ENCODE assay signal across 12 cellular contexts in genomic region chr11:68542617-68543016, GRCh38.
DNase-seq lines count a peak whose midpoint lies in the region; ATAC-seq and TF ChIP-seq lines count a peak whose summit lies in the region.
"Had no signal": no experiment of that assay in that cellular context is flagged by ENCODE, and none has a peak within 500 bp of the region (broad histone marks: within the 10 kb centered on the region; RNA-seq: fewer than 3 reads in every experiment).

No MANE protein-coding gene starts in this region.

- no peak overlapping the region for H3K4me2 ChIP-seq in H9 (ENCODE audit: insufficient read depth, insufficient read length, low read length)
- H3K4me2 ChIP-seq: KMS-11 had no signal

- H2BK20ac ChIP-seq in H9 (ENCODE audit: low read depth, low read length, poor library complexity, severe bottlenecking): no peak overlapping the region

- no peak overlapping the region for H3K4me3 ChIP-seq in epithelial cell of esophagus (ENCODE audit: low read length)

- H3K27me3 Mint-ChIP-seq in H9 (ENCODE audit: low read depth): no peaks in the 10 kb centered on the region

- no peak overlapping the region for H4K91ac ChIP-seq in H9 (ENCODE audit: insufficient read length, low read depth, low read length)

- no peak overlapping the region for H3K4me3 Mint-ChIP-seq in H9
- H3K4me3 Mint-ChIP-seq: brain had no signal

- H3K9ac ChIP-seq in H9 (ENCODE audit: extremely low read depth, insufficient read length, low read length): no peak overlapping the region
- H3K9ac ChIP-seq: KMS-11 had no signal

- H3K27ac ChIP-seq in H9 (ENCODE audit: insufficient read length, low read depth, low read length): no peak overlapping the region
- H3K27ac ChIP-seq: KMS-11 had no signal

- H2AFZ ChIP-seq in H9 (ENCODE audit: low read length): no peak overlapping the region

- peaks cover 8% of the 10 kb centered on the region; the same call in 1 of the 2 replicates for H3K79me2 ChIP-seq in H9 (ENCODE audit: insufficient read depth, low read length)

- H2AK5ac ChIP-seq in H9 (ENCODE audit: insufficient read length, low read length): no peak overlapping the region

- peaks cover 0 to 4% of the 10 kb centered on the region in 2 experiments; a peak in 1 of 5 replicates for H3K9me3 Mint-ChIP-seq in H9
- H3K9me3 Mint-ChIP-seq: brain had no signal

- H4K8ac ChIP-seq in H9 (replicated peaks; ENCODE audit: insufficient read length, low read depth, low read length): no peak overlapping the region

- no peak overlapping the region for H3K4ac ChIP-seq in H9 (ENCODE audit: low read depth, low read length)

- H3T11ph ChIP-seq in H9 (ENCODE audit: low read length): no peak overlapping the region

- H3K14ac ChIP-seq in H9 (ENCODE audit: insufficient read depth, low read length): no peak overlapping the region

- peaks cover 20% of the 10 kb centered on the region for H3K4me1 ChIP-seq in H9 (ENCODE audit: insufficient read depth, low read length)

- peaks cover 34 to 83% (median 70%) of the 10 kb centered on the region in 3 experiments; a peak in 6 of 7 replicates for H3K36me3 Mint-ChIP-seq in H9 (ENCODE audit: insufficient read depth in 1 of 3, low read depth in 3 of 3)

- TF ChIP-seq CTCF in AG09319 (IDR thresholded peaks at IDR 0.05; ENCODE audit: low read depth, low read length): no peak
- no peak for TF ChIP-seq CTCF in epithelial cell of esophagus (IDR thresholded peaks at IDR 0.05; ENCODE audit: insufficient read depth, low read depth, low read length, missing control alignments)
- TF ChIP-seq CTCF in H9 (conservative IDR thresholded peaks at IDR 0.05): no peak

- H2BK12ac ChIP-seq in H9 (ENCODE audit: insufficient read length, low read depth, low read length): no peak overlapping the region

- no peaks in the 10 kb centered on the region for H3K9me3 ChIP-seq in H9 (ENCODE audit: control insufficient read depth, low read depth, low read length)

- H3K27me3 ChIP-seq in H9 (ENCODE audit: insufficient read depth, low read length): no peaks in the 10 kb centered on the region

- peaks cover 48 to 50% of the 10 kb centered on the region in 2 experiments for H3K4me1 Mint-ChIP-seq in H9

- no peaks in the 10 kb centered on the region for H3K23me2 ChIP-seq in H9 (ENCODE audit: insufficient read length, low read depth, low read length, poor library complexity, severe bottlenecking)

- no peak overlapping the region for H3K56ac ChIP-seq in H9 (ENCODE audit: insufficient read length, low read depth, low read length)

- H3K23ac ChIP-seq in H9 (ENCODE audit: insufficient read length, low read depth, low read length): no peak overlapping the region

- H4K20me1 ChIP-seq in H9 (ENCODE audit: control insufficient read depth, insufficient read depth, insufficient read length): no peaks in the 10 kb centered on the region

- DNase-seq in AG09319 (ENCODE audit: extremely low read depth, low read depth) (peak; percentile 19), M059J (ENCODE audit: low read depth) (peak; percentile 91), epithelial cell of esophagus (ENCODE audit: low read depth) (peak; percentile 88), non-pigmented ciliary epithelial cell (ENCODE audit: low read depth) (peak; percentile 76), NCI-H1048 (lab: John Stamatoyannopoulos, UW) (no peak), MV-4-11 (lab: John Stamatoyannopoulos, UW) (no peak), H9 (no peak)
- DNase-seq: DMS79, substantia nigra had no signal

- H4K5ac ChIP-seq in H9 (ENCODE audit: insufficient read length, low read depth, low read length): no peak overlapping the region

- peaks cover 15% of the 10 kb centered on the region for H3K79me1 ChIP-seq in H9 (ENCODE audit: insufficient read depth, low read depth, low read length, poor library complexity, severe bottlenecking)

- H3K27ac Mint-ChIP-seq in H9: peak overlapping the region in 1 of 3 experiments; percentile 26; a peak in 1 of 7 replicates

- no peak overlapping the region for H2BK5ac ChIP-seq in H9 (ENCODE audit: insufficient read length, low read length)

- no CpG with 5 or more reads among the region's 5 CpGs for WGBS in H9 (ENCODE audit: extremely low coverage, insufficient read length, low lambda C conversion rate)

- no peak overlapping the region for H3K18ac ChIP-seq in H9 (ENCODE audit: insufficient read length, low read depth, low read length)

- no peak overlapping the region for H2BK15ac ChIP-seq in H9 (ENCODE audit: low read depth, low read length)

- ATAC-seq in HG02938 (IDR thresholded peaks at IDR 0.05; ENCODE audit: unreplicated experiment): no peak

- no peak overlapping the region for H2BK120ac ChIP-seq in H9 (ENCODE audit: low read depth, low read length, poor library complexity, severe bottlenecking)

Comparison
In these comparisons a context has a peak if more than half of its experiments do, and no peak if none do; other contexts are left out.
1. DNase-seq: peak in AG09319 (single experiment), M059J (single experiment), epithelial cell of esophagus (single experiment) and non-pigmented ciliary epithelial cell (single experiment); none in NCI-H1048 (single experiment), MV-4-11 (single experiment) and H9 (single experiment).